Comparison of ENCODE assay signal across 9 cellular contexts in genomic region chr2:25257032-25257455, GRCh38.
DNase-seq lines count a peak whose midpoint lies in the region; TF ChIP-seq lines count a peak whose summit lies in the region.
"Had no signal": no experiment of that assay in that cellular context is flagged by ENCODE, and none has a peak within 500 bp of the region (broad histone marks: within the 10 kb centered on the region; RNA-seq: fewer than 3 reads in every experiment).

No MANE protein-coding gene starts in this region.

- DNase-seq in NCI-H2081 (lab: John Stamatoyannopoulos, UW) (peak; percentile 17 to 51), NCI-H2081 treated with DMSO at 0.1 percent for 48 hours (lab: John Stamatoyannopoulos, UW) (no peak), anterior cingulate cortex (lab: John Stamatoyannopoulos, UW) (peak in 43 of 58 donors; percentile 17 to 85 (median 50)), hypothalamus (lab: John Stamatoyannopoulos, UW) (peak in 31 of 51 donors; percentile 16 to 76 (median 48)), stomach (no peak), 8988T (no peak), kidney glomerular epithelial cell (lab: John Stamatoyannopoulos, UW) (no peak), SW480 (ENCODE audit: low spot score) (no peak)

- H3K4me3 ChIP-seq in stomach: no peak overlapping the region
- H3K4me3 ChIP-seq: A549 had no signal

- no peak for TF ChIP-seq EP300 in stomach (IDR thresholded peaks at IDR 0.05)

- 40 to 50% (median 42%) methylated on average over 7 of the region's 7 CpGs for WGBS in stomach, 5 donors

- no peaks in the 10 kb centered on the region for H3K9me3 ChIP-seq in stomach
- H3K9me3 ChIP-seq: A549 had no signal

- no peak for TF ChIP-seq CTCF in stomach (IDR thresholded peaks at IDR 0.05)

- intact Hi-C loops in stomach (cut with DNase I; ENCODE audit: low total_unique reads): no loop called here

- H3K36me3 ChIP-seq in stomach: peaks cover 5 to 50% (median 25%) of the 10 kb centered on the region in 4 donors

- H3K4me1 ChIP-seq in stomach: peaks cover 18 to 45% (median 26%) of the 10 kb centered on the region in 4 donors

- TF ChIP-seq POLR2A in stomach (IDR thresholded peaks at IDR 0.05): no peak

- H3K27ac ChIP-seq in stomach: peak overlapping the region in 4 of 5 donors; percentile 1 to 80 (median 24)
- H3K27ac ChIP-seq: A549 had no signal

- H3K27me3 ChIP-seq in stomach: no peaks in the 10 kb centered on the region

Comparison
In these comparisons a context has a peak if more than half of its experiments do, and no peak if none do; other contexts are left out.
1. DNase-seq: peak in NCI-H2081 (2 of 2), anterior cingulate cortex (43 of 58) and hypothalamus (31 of 51); none in NCI-H2081 treated with DMSO at 0.1 percent for 48 hours (single experiment), stomach (single experiment), 8988T (single experiment), kidney glomerular epithelial cell (single experiment) and SW480 (single experiment).